1 cellular context compared by ENCODE assay signal in genomic region chr1:234599617-234600417, GRCh38.
TF ChIP-seq lines count a peak whose summit lies in the region.

No MANE protein-coding gene starts in this region.

TF ChIP-seq in HepG2, 621 proteins besides CTCF, POLR2A, EP300 and RAD21 (continued from another document and continues in another):
- TF ChIP-seq ZBTB37 (CRISPR knock-in tag; IDR thresholded peaks at IDR 0.05): peak; percentile 88
- no peak for TF ChIP-seq ZFP82 (CRISPR knock-in tag; IDR thresholded peaks at IDR 0.05; ENCODE audit: borderline replicate concordance)
- peak; percentile 99 for TF ChIP-seq ZNF687 (CRISPR knock-in tag; IDR thresholded peaks at IDR 0.05)
- peak; percentile 76; the same call in 1 of the 2 replicates for TF ChIP-seq IRF2 (CRISPR knock-in tag; IDR thresholded peaks at IDR 0.05)
- no peak; the same call in 1 of the 2 replicates for TF ChIP-seq ZNF761 (CRISPR knock-in tag; conservative IDR thresholded peaks at IDR 0.05)
- no peak for TF ChIP-seq ZNF24 (IDR thresholded peaks at IDR 0.05)
- 0 out of 2 replicates have a peak, but pooled peaks have one; percentile 10 for TF ChIP-seq KDM1A (CRISPR knock-in tag; IDR thresholded peaks at IDR 0.05)
- TF ChIP-seq ZNF124 (CRISPR knock-in tag; IDR thresholded peaks at IDR 0.05): peak; percentile 91
- TF ChIP-seq THAP9 (CRISPR knock-in tag; IDR thresholded peaks at IDR 0.05; ENCODE audit: borderline replicate concordance): peak; percentile 71
- TF ChIP-seq NR2C2 (CRISPR knock-in tag; IDR thresholded peaks at IDR 0.05; ENCODE audit: borderline replicate concordance): peak; percentile 69
- TF ChIP-seq ISL2 (CRISPR knock-in tag; IDR thresholded peaks at IDR 0.05): peak; percentile 70
- TF ChIP-seq ZNF747 (CRISPR knock-in tag; IDR thresholded peaks at IDR 0.05; ENCODE audit: borderline replicate concordance): peak; percentile 82; the same call in 1 of the 2 replicates
- TF ChIP-seq SNAPC4 (CRISPR knock-in tag; IDR thresholded peaks at IDR 0.05): peak; percentile 27; the same call in 1 of the 2 replicates
- TF ChIP-seq SOX5 (CRISPR knock-in tag; IDR thresholded peaks at IDR 0.05; ENCODE audit: borderline replicate concordance): peak; percentile 75; the same call in 1 of the 2 replicates
- peak; percentile 38; the same call in 1 of the 2 replicates for TF ChIP-seq TFAP4 (IDR thresholded peaks at IDR 0.05; ENCODE audit: borderline replicate concordance, low read depth)
- TF ChIP-seq CEBPZ (IDR thresholded peaks at IDR 0.05; ENCODE audit: low read length): no peak
- no peak for TF ChIP-seq RAD51 (IDR thresholded peaks at IDR 0.05; ENCODE audit: borderline replicate concordance)
- TF ChIP-seq PPARG (CRISPR knock-in tag; conservative IDR thresholded peaks at IDR 0.05): peak; percentile 37; the same call in 1 of the 2 replicates
- peak; percentile 84 for TF ChIP-seq ZNF18 (CRISPR knock-in tag; IDR thresholded peaks at IDR 0.05; ENCODE audit: insufficient replicate concordance)
- TF ChIP-seq ZKSCAN1 (IDR thresholded peaks at IDR 0.05; ENCODE audit: low read length): no peak
- no peak for TF ChIP-seq ZNF850 (CRISPR knock-in tag; conservative IDR thresholded peaks at IDR 0.05)
- TF ChIP-seq REL (CRISPR knock-in tag; conservative IDR thresholded peaks at IDR 0.05): no peak
- TF ChIP-seq HIC2 (CRISPR knock-in tag; IDR thresholded peaks at IDR 0.05; ENCODE audit: low read depth): peak; percentile 57; the same call in 1 of the 2 replicates
- TF ChIP-seq SALL2 (CRISPR knock-in tag; IDR thresholded peaks at IDR 0.05): peak; percentile 89
- peak; percentile 71 for TF ChIP-seq ZBTB7B (CRISPR knock-in tag; IDR thresholded peaks at IDR 0.05)
- no peak for TF ChIP-seq FOSL1 (CRISPR knock-in tag; IDR thresholded peaks at IDR 0.05; ENCODE audit: borderline replicate concordance)
- peak; percentile 50 for TF ChIP-seq SRSF4 (IDR thresholded peaks at IDR 0.05; ENCODE audit: low read depth, low read length, poor library complexity, severe bottlenecking)
- TF ChIP-seq HNF4G (IDR thresholded peaks at IDR 0.05; ENCODE audit: borderline replicate concordance, low read depth, low read length): no peak
- TF ChIP-seq HNF4G (CRISPR knock-in tag; IDR thresholded peaks at IDR 0.05; ENCODE audit: borderline replicate concordance, low read depth): peak; percentile 58; the same call in 1 of the 2 replicates
- no peak for TF ChIP-seq ZNF160 (CRISPR knock-in tag; IDR thresholded peaks at IDR 0.05)
